16 cellular contexts compared by ENCODE assay signal in genomic region chr17:69336996-69337395, GRCh38. TPM values are rescaled to one million over a fixed set of nuclear protein-coding genes. Genes with fewer than 3 reads are reported as not detected.
DNase-seq lines count a peak whose midpoint lies in the region; ATAC-seq, FAIRE-seq and TF ChIP-seq lines count a peak whose summit lies in the region.
"Had no signal": no experiment of that assay in that cellular context is flagged by ENCODE, and none has a peak within 500 bp of the region (broad histone marks: within the 10 kb centered on the region; RNA-seq: fewer than 3 reads in every experiment).

No MANE protein-coding gene starts in this region.

- peak overlapping the region in 3 of 4 donors; percentile 89 to 97 (median 90) for H3K27ac ChIP-seq in gastrocnemius medialis
- H3K27ac ChIP-seq: GM23248 had no signal

- H3K4me3 ChIP-seq in gastrocnemius medialis = no peak overlapping the region
- H3K4me3 ChIP-seq: GM23248 had no signal

- no peak overlapping the region for H3K4me3 Mint-ChIP-seq in stimulated activated memory B cell treated with anti-CD40 and anti-IgM and Interleukin-4, amounts not matched to agents 10 μg/mL and 1 μg/mL and 100 μg/mL, for 72 hours
- H3K4me3 Mint-ChIP-seq: CD4-positive, alpha-beta memory T cell had no signal

- peaks cover 23% of the 10 kb centered on the region for H3K27me3 Mint-ChIP-seq in stimulated activated memory B cell treated with anti-CD40 and anti-IgM and Interleukin-4, amounts not matched to agents 10 μg/mL and 1 μg/mL and 100 μg/mL, for 72 hours

- H3K4me1 Mint-ChIP-seq in stimulated activated memory B cell treated with anti-CD40 and anti-IgM and Interleukin-4, amounts not matched to agents 10 μg/mL and 1 μg/mL and 100 μg/mL, for 72 hours = peaks cover 6% of the 10 kb centered on the region

- H3K27me3 ChIP-seq in gastrocnemius medialis = no peaks in the 10 kb centered on the region

- DNase-seq in RCC 7860 (ENCODE audit: low spot score) (no peak), gastrocnemius medialis (no peak), NCI-H146 treated with DMSO at 0.1 percent for 48 hours (lab: John Stamatoyannopoulos, UW; ENCODE audit: unreplicated experiment) (no peak)
- DNase-seq in activated CD4-positive, alpha-beta T cell treated with anti-CD3 and anti-CD28 coated beads, Interleukin-2, amount 50 U/mL, for 48 hours = no peak
- DNase-seq: C1 segment of cervical spinal cord; Calu3; CD4-positive, alpha-beta memory T cell; COR-L47; DMS79 treated with DMSO at 0.1 percent for 48 hours; GM23248; H7; HCEC 1CT had no signal

- H3K27ac Mint-ChIP-seq in stimulated activated memory B cell treated with anti-CD40 and anti-IgM and Interleukin-4, amounts not matched to agents 10 μg/mL and 1 μg/mL and 100 μg/mL, for 72 hours = no peak overlapping the region
- H3K27ac Mint-ChIP-seq: CD4-positive, alpha-beta memory T cell had no signal

- peaks cover 5% of the 10 kb centered on the region for H3K36me3 Mint-ChIP-seq in stimulated activated memory B cell treated with anti-CD40 and anti-IgM and Interleukin-4, amounts not matched to agents 10 μg/mL and 1 μg/mL and 100 μg/mL, for 72 hours
- H3K36me3 Mint-ChIP-seq: CD4-positive, alpha-beta memory T cell had no signal

- no peak for TF ChIP-seq POLR2A in gastrocnemius medialis (IDR thresholded peaks at IDR 0.05)

- H3K9me3 Mint-ChIP-seq in stimulated activated memory B cell treated with anti-CD40 and anti-IgM and Interleukin-4, amounts not matched to agents 10 μg/mL and 1 μg/mL and 100 μg/mL, for 72 hours = peaks cover 8% of the 10 kb centered on the region

- H3K36me3 ChIP-seq in gastrocnemius medialis = no peaks in the 10 kb centered on the region

- TF ChIP-seq CTCF in gastrocnemius medialis (IDR thresholded peaks at IDR 0.05 in 4 of 5, conservative IDR thresholded peaks at IDR 0.05 in 1 of 5) = no peak

- H3K9me3 ChIP-seq in gastrocnemius medialis = no peaks in the 10 kb centered on the region

- ATAC-seq in gastrocnemius medialis = no peak
- no peak for ATAC-seq in stimulated activated memory B cell treated with anti-CD40 and anti-IgM and Interleukin-4, amounts not matched to agents 10 μg/mL and 1 μg/mL and 100 μg/mL, for 72 hours

- FAIRE-seq in RCC 7860 (lab: Jason Lieb, UNC) = peak; percentile 8
- FAIRE-seq in colon (lab: Jason Lieb, UNC) = peak; percentile 53
- FAIRE-seq: GM12892, H1 had no signal

- H3K4me1 ChIP-seq in gastrocnemius medialis = peaks cover 7 to 36% of the 10 kb centered on the region in 2 donors

- intact Hi-C loops in gastrocnemius medialis (cut with DNase I; ENCODE audit: low total_unique reads) = loop anchor here (5.0 kb wide), 2 partner anchors 165 to 835 kb away; no protein-coding TSS in a partner anchor

- in situ Hi-C loops in gastrocnemius medialis (cut with MboI; ENCODE audit: low sequenced_read_pairs in 4 of 4) = loop anchor here (5.0 to 25.0 kb wide), 4 partner anchors 185 to 825 kb away; partner anchors contain the start of gene KCNJ2 (in 1 of the 4)

RNA-seq across cellular contexts. Expression of gene ABCA5, which starts 10.1 kb away (rescaled TPM):
- 100 to 1,000 TPM in 2 of 4 donors, 10 to 100 TPM in 2; 62.8 to 228 (median 123) TPM for total RNA-seq in gastrocnemius medialis
